ENCODE assay signal across 8 cellular contexts in the genomic region with DNA sequence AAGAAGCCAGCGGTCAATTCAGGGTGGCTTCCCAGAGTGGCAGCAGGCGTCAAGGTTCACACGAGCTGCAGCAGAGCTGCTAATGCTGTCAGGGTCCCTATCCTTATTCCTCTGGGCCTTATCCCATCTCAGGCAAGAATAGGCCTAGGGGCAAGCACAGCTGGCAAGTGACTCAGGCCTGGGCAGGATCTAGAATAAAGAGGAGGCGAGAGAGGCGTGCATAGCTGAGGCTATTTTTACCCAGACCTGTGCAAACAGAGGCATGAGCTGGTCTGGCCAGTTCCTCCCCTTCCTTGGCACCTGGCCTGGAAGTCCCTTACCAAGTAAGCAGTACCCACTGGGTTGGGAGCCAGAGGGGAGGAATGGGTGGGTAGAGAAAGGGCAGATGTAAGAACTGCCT. TPM values are rescaled to one million over a fixed set of nuclear protein-coding genes. Genes with fewer than 3 reads are reported as not detected.
DNase-seq lines count a peak whose midpoint lies in the region; ATAC-seq lines count a peak whose summit lies in the region.

No MANE protein-coding gene starts in this region.

- no peaks in the 10 kb centered on the region for H3F3A ChIP-seq in GM23248 (ENCODE audit: insufficient read depth)

- H3K27ac Mint-ChIP-seq in stimulated activated naive B cell treated with anti-CD40 and anti-IgM and Interleukin-4, amounts not matched to agents 10 μg/mL and 1 μg/mL and 100 μg/mL, for 72 hours, result peak overlapping the region; percentile 83

- peaks cover 31 to 61% of the 10 kb centered on the region in 2 donors for H3K4me1 Mint-ChIP-seq in stimulated activated naive B cell treated with anti-CD40 and anti-IgM and Interleukin-4, amounts not matched to agents 10 μg/mL and 1 μg/mL and 100 μg/mL, for 72 hours

- no peaks in the 10 kb centered on the region for H3K9me2 ChIP-seq in GM23248 (ENCODE audit: insufficient read depth)

- peak overlapping the region; percentile 52 for H3K27ac ChIP-seq in epithelial cell of prostate
- no peak overlapping the region for H3K27ac ChIP-seq in GM23248

- DNase-seq in DMS153 (lab: John Stamatoyannopoulos, UW) (peak; percentile 33), DMS153 treated with DMSO at 0.1 percent for 48 hours (lab: John Stamatoyannopoulos, UW; ENCODE audit: unreplicated experiment) (no peak), NCI-H2029 treated with DMSO at 0.1 percent for 48 hours (lab: John Stamatoyannopoulos, UW) (peak; percentile 18), epithelial cell of prostate (ENCODE audit: low read depth, low spot score) (peak; percentile 61), GM23248 (no peak), NCI-H1048 (lab: John Stamatoyannopoulos, UW) (no peak)
- peak; percentile 51 for DNase-seq in stimulated activated naive B cell treated with anti-CD40 and anti-IgM and Interleukin-4, amounts not matched to agents 10 μg/mL and 1 μg/mL and 100 μg/mL, for 72 hours

- H4K20me1 ChIP-seq in GM23248 (ENCODE audit: insufficient read depth), result no peaks in the 10 kb centered on the region

- WGBS in GM23248 (ENCODE audit: low coverage in 1 of 2, low lambda C conversion rate in 2 of 2, missing lambda C conversion rate in 2 of 2), 2 experiments, result 70 to 71% methylated on average over 5 of the region's 5 CpGs

- peak; percentile 68 for ATAC-seq in HG02840 (IDR thresholded peaks at IDR 0.05; ENCODE audit: low FRiP score, unreplicated experiment)
- peak; percentile 96 to 99 for ATAC-seq in stimulated activated naive B cell treated with anti-CD40 and anti-IgM and Interleukin-4, amounts not matched to agents 10 μg/mL and 1 μg/mL and 100 μg/mL, for 72 hours (replicated peaks)

- no peaks in the 10 kb centered on the region for H3K27me3 Mint-ChIP-seq in stimulated activated naive B cell treated with anti-CD40 and anti-IgM and Interleukin-4, amounts not matched to agents 10 μg/mL and 1 μg/mL and 100 μg/mL, for 72 hours

- in situ Hi-C loops in GM23248 (cut with MboI), result no loop called here

- H3K79me2 ChIP-seq in GM23248 (ENCODE audit: insufficient read depth), result no peaks in the 10 kb centered on the region

- peaks cover 0 to 4% of the 10 kb centered on the region in 2 donors for H3K9me3 Mint-ChIP-seq in stimulated activated naive B cell treated with anti-CD40 and anti-IgM and Interleukin-4, amounts not matched to agents 10 μg/mL and 1 μg/mL and 100 μg/mL, for 72 hours

- H3K9ac ChIP-seq in GM23248, result no peak overlapping the region

- no peaks in the 10 kb centered on the region for H3K36me3 Mint-ChIP-seq in stimulated activated naive B cell treated with anti-CD40 and anti-IgM and Interleukin-4, amounts not matched to agents 10 μg/mL and 1 μg/mL and 100 μg/mL, for 72 hours

- no peaks in the 10 kb centered on the region for H3K9me3 ChIP-seq in GM23248 (ENCODE audit: low read depth)

- H3K4me1 ChIP-seq in GM23248 (ENCODE audit: insufficient read depth), result no peaks in the 10 kb centered on the region

- H3K27me3 ChIP-seq in GM23248 (replicated peaks; ENCODE audit: insufficient read depth), result 0 out of 2 replicates have a peak, but pooled peaks cover 4% of the 10 kb centered on the region

- no peaks in the 10 kb centered on the region for H3K36me3 ChIP-seq in GM23248 (ENCODE audit: low read depth)

- no peak overlapping the region for H3K4me3 ChIP-seq in GM23248

- no peak overlapping the region for H3K4me2 ChIP-seq in GM23248 (ENCODE audit: unreplicated experiment)

- peak overlapping the region in 1 of 2 donors; percentile 19 for H3K4me3 Mint-ChIP-seq in stimulated activated naive B cell treated with anti-CD40 and anti-IgM and Interleukin-4, amounts not matched to agents 10 μg/mL and 1 μg/mL and 100 μg/mL, for 72 hours

- H2AFZ ChIP-seq in GM23248, result no peak overlapping the region

RNA-seq across cellular contexts. Expression of gene VIPR1, which starts 12.2 kb away (rescaled TPM):
- total RNA-seq in GM23248 (2014; rRNA removed; shearing (Covaris generic)), result not detected in 2 replicates
- polyA plus RNA-seq in GM23248 (2016; fragmentation: Nextera tagmentation; extraction: Ambion mirVana), result not detected in 2 replicates

Comparison
In these comparisons a context has a peak if more than half of its experiments do, and no peak if none do; other contexts are left out.
1. DNase-seq: peak in DMS153 (single experiment), NCI-H2029 treated with DMSO at 0.1 percent for 48 hours (single experiment), epithelial cell of prostate (single experiment) and stimulated activated naive B cell treated with anti-CD40 and anti-IgM and Interleukin-4, amounts not matched to agents 10 μg/mL and 1 μg/mL and 100 μg/mL, for 72 hours (single experiment); none in DMS153 treated with DMSO at 0.1 percent for 48 hours (single experiment), GM23248 (single experiment) and NCI-H1048 (single experiment).